In genomic region chr3:13179181-13179580, GRCh38 we compare ENCODE assay signal across 27 cellular contexts.
"Had no signal": no experiment of that assay in that cellular context is flagged by ENCODE, and none has a peak within 500 bp of the region (broad histone marks: within the 10 kb centered on the region; RNA-seq: fewer than 3 reads in every experiment).

No MANE protein-coding gene starts in this region.

- DNase-seq: activated CD4-positive, alpha-beta memory T cell treated with anti-CD3 and anti-CD28 coated beads, Interleukin-2, amount 10 ng/mL, durations not matched to agents 7 days and 5 days; activated CD4-positive, alpha-beta T cell treated with anti-CD3 and anti-CD28 coated beads for 1 hour; activated CD4-positive, alpha-beta T cell treated with anti-CD3 and anti-CD28 coated beads for 4 hours; activated CD4-positive, alpha-beta T cell treated with anti-CD3 and anti-CD28 coated beads, Interleukin-2, amount 10 ng/mL, durations not matched to agents 7 days and 5 days; activated CD4-positive, alpha-beta T cell treated with anti-CD3 and anti-CD28 coated beads, Interleukin-2, amount 50 U/mL, for 4 hours; activated CD8-positive, alpha-beta memory T cell treated with anti-CD3 and anti-CD28 coated beads, Interleukin-2, amount 50 U/mL, for 48 hours; activated gamma-delta T cell; activated naive CD4-positive, alpha-beta T cell; activated naive CD4-positive, alpha-beta T cell treated with anti-CD3 and anti-CD28 coated beads, Interleukin-2, amount 10 ng/mL, durations not matched to agents 7 days and 5 days; activated naive CD8-positive, alpha-beta T cell treated with anti-CD3 and anti-CD28 coated beads, Interleukin-2, amount 10 ng/mL, durations not matched to agents 7 days and 5 days; activated T-cell treated with anti-CD3 and anti-CD28 coated beads for 4 hours; activated T-cell treated with anti-CD3 and anti-CD28 coated beads, Interleukin-2, amount 50 U/mL, for 24 hours; activated T-cell treated with anti-CD3 and anti-CD28 coated beads, Interleukin-2, amount 50 U/mL, for 72 hours; central memory CD4-positive, alpha-beta T cell; cerebellar nuclear complex; colonic mucosa; effector CD8-positive, alpha-beta T cell; foreskin fibroblast; head of caudate nucleus; T-helper 2 cell had no signal

- H3K27me3 ChIP-seq: ascending aorta, breast epithelium, cardiac muscle cell, colonic mucosa had no signal

- H3K4me3 ChIP-seq: ascending aorta, breast epithelium, cardiac muscle cell, colonic mucosa had no signal

- H3K36me3 ChIP-seq: ascending aorta, breast epithelium, cardiac muscle cell, colonic mucosa had no signal

- H3K27ac ChIP-seq: ascending aorta, breast epithelium, cardiac muscle cell, colonic mucosa had no signal

- H3K4me1 ChIP-seq: ascending aorta, breast epithelium, colonic mucosa had no signal

- FAIRE-seq: endometrium, frontal cortex had no signal

- H3K9me3 ChIP-seq: colonic mucosa had no signal

- ATAC-seq: activated naive CD4-positive, alpha-beta T cell treated with anti-CD3 and anti-CD28 coated beads, Interleukin-2, amount 50 U/mL, for 72 hours; activated T-cell treated with anti-CD3 and anti-CD28 coated beads, Interleukin-2, amount 50 U/mL, for 72 hours; esophagus mucosa had no signal
